ENCODE assay signal across 12 cellular contexts in the genomic region with DNA sequence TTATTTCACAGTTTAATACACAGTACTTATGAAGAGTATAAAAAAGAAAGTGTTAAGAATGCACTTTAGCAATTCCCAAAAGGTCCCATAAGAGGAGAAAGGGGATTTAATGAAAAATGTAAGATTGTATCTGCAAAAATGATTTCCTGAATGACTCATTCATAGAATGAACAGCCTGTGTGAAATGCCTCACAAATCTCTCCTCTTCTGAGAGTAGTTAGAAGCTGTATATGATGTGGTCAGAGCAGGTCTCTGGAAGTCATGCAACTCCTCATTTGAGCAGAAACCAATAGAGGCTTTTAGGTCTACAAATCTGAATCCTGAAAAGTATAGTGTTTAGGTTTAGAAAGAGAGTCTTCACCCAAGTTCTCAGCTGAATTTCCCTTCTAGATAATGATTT.
A peak's percentile ranks its signal among the peaks of the same experiment; 100 is the strongest.
DNase-seq lines count a peak whose midpoint lies in the region; ATAC-seq and TF ChIP-seq lines count a peak whose summit lies in the region.
"Had no signal": no experiment of that assay in that cellular context is flagged by ENCODE, and none has a peak within 500 bp of the region (broad histone marks: within the 10 kb centered on the region; RNA-seq: fewer than 3 reads in every experiment).

No MANE protein-coding gene starts in this region.

- no peak for TF ChIP-seq CTCF in AG09309 (IDR thresholded peaks at IDR 0.05; ENCODE audit: control insufficient read depth, insufficient read depth, low read depth, low read length, missing control alignments)

- H3K27me3 ChIP-seq in adipocyte (replicated peaks; ENCODE audit: control insufficient read depth, insufficient read depth, low read length) (no peaks in the 10 kb centered on the region), aorta (ENCODE audit: control insufficient read depth in 1 of 2, insufficient read depth in 2 of 2, low read length in 1 of 2) (no peaks in the 10 kb centered on the region)
- H3K27me3 ChIP-seq: spleen had no signal

- intact Hi-C loops in aorta (cut with DNase I), result no loop called here

- H3K4me3 ChIP-seq in AG09309 (ENCODE audit: control insufficient read depth, low read depth, low read length) (no peak overlapping the region), adipocyte (ENCODE audit: low read length) (no peak overlapping the region), aorta (ENCODE audit: low read length in 2 of 2) (no peak overlapping the region)
- H3K4me3 ChIP-seq: spleen had no signal

- ATAC-seq in GM19463 (IDR thresholded peaks at IDR 0.05; ENCODE audit: unreplicated experiment) (peak; percentile 64), HG03442 (IDR thresholded peaks at IDR 0.05; ENCODE audit: unreplicated experiment) (peak; percentile 67), aorta (ENCODE audit: low FRiP score) (no peak)
- ATAC-seq: stimulated activated memory B cell treated with anti-CD40 and anti-IgM and Interleukin-4, amounts not matched to agents 10 μg/mL and 1 μg/mL and 100 μg/mL, for 72 hours had no signal

- no peak overlapping the region for H3K9ac ChIP-seq in adipocyte (ENCODE audit: low read length)

- H3K4me1 ChIP-seq in adipocyte (ENCODE audit: control insufficient read depth, insufficient read depth, low read length) (peaks cover 5% of the 10 kb centered on the region), aorta (ENCODE audit: control insufficient read depth in 1 of 2, insufficient read depth in 2 of 2, low read length in 2 of 2) (no peaks in the 10 kb centered on the region)
- H3K4me1 ChIP-seq: spleen had no signal

- H3K36me3 ChIP-seq in adipocyte (ENCODE audit: control insufficient read depth, insufficient read depth, low read length, severe bottlenecking) (no peaks in the 10 kb centered on the region), aorta (ENCODE audit: control insufficient read depth in 1 of 2, insufficient read depth in 2 of 2, low read length in 1 of 2) (no peaks in the 10 kb centered on the region)
- H3K36me3 ChIP-seq: spleen had no signal

- DNase-seq in AG09309 (ENCODE audit: low read depth) (peak; percentile 13), adipocyte (ENCODE audit: low read depth) (peak; percentile 77), HK-2 (ENCODE audit: unreplicated experiment) (no peak), aorta (no peak), NCI-H82 treated with DMSO at 0.1 percent for 48 hours (lab: John Stamatoyannopoulos, UW; ENCODE audit: unreplicated experiment) (no peak)
- DNase-seq in activated T-cell treated with anti-CD3 and anti-CD28 coated beads, Interleukin-2, amount 50 U/mL, for 48 hours, result no peak
- DNase-seq: NCI-H1436, SHP77 treated with DMSO at 0.1 percent for 48 hours, spleen had no signal

- H3K27ac ChIP-seq in aorta (ENCODE audit: low read depth in 1 of 2, low read length in 2 of 2), result no peak overlapping the region
- H3K27ac ChIP-seq: spleen had no signal

- no peaks in the 10 kb centered on the region for H3K9me3 ChIP-seq in adipocyte (ENCODE audit: control insufficient read depth, low read length)
- no peaks in the 10 kb centered on the region for H3K9me3 ChIP-seq in aorta (ENCODE audit: control insufficient read depth, low read length)

Comparison
In these comparisons a context has a peak if more than half of its experiments do, and no peak if none do; other contexts are left out.
1. DNase-seq: peak in AG09309 (single experiment) and adipocyte (single experiment); none in activated T-cell treated with anti-CD3 and anti-CD28 coated beads, Interleukin-2, amount 50 U/mL, for 48 hours (0 of 2), HK-2 (single experiment), aorta (0 of 2) and NCI-H82 treated with DMSO at 0.1 percent for 48 hours (single experiment).